1 cellular context compared by ENCODE assay signal in genomic region chr9:30616782-30617181, GRCh38.
DNase-seq lines count a peak whose midpoint lies in the region; ATAC-seq and TF ChIP-seq lines count a peak whose summit lies in the region.
"Not testable (repeated sequence)": the region's sequence is repeated elsewhere in the genome, so short reads cannot be mapped to it uniquely, and the experiment has no call there.

No MANE protein-coding gene starts in this region.

- not testable (repeated sequence) for H3K36me3 Mint-ChIP-seq in WTC11

- H3K4me3 Mint-ChIP-seq in WTC11, result not testable (repeated sequence)

- H3K27me3 Mint-ChIP-seq in WTC11 (ENCODE audit: low read depth), result not testable (repeated sequence)

- ATAC-seq in WTC11, result not testable (repeated sequence)

- POLR2A ChIA-PET in WTC11 (lab: Charles Lee), result not testable (repeated sequence)

- not testable (repeated sequence) for H3K4me1 Mint-ChIP-seq in WTC11

- TF ChIP-seq CTCF in WTC11 (IDR thresholded peaks at IDR 0.05), result not testable (repeated sequence)

- H3K9me3 Mint-ChIP-seq in WTC11, result peaks cover 10% of the 10 kb centered on the region

- CTCF ChIA-PET in WTC11 (lab: Charles Lee), result not testable (repeated sequence)

- not testable (repeated sequence) for DNase-seq in WTC11 (ENCODE audit: low spot score)

- H3K27ac Mint-ChIP-seq in WTC11, result not testable (repeated sequence)

TF ChIP-seq in WTC11, 78 proteins besides CTCF, POLR2A, EP300 and RAD21:
- peak; percentile 91 for TF ChIP-seq HMGA2 (CRISPR knock-in tag; IDR thresholded peaks at IDR 0.05)
